ENCODE assay signal across 8 cellular contexts in the genomic region with DNA sequence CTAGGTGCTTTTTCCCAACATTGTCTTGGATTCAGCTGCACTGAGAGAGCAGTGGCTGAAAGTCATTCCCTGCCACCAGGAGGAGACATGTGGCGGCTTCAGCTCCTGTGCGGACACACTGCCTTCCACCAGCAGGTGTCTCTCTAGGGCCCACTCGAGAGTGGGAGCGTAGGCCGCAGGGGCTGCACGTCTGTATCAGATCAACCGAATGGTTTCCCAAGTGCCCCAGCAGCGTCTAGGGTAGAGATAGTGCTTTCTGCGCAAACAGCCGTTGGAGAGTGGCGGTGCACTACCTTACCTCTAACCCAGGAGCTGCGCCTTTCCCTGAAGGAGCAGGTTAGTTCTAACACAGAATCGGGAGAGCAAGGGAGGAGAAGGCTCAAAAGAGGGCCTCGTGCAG. TPM values are rescaled to one million over a fixed set of nuclear protein-coding genes. Genes with fewer than 3 reads are reported as not detected.
DNase-seq lines count a peak whose midpoint lies in the region; ATAC-seq and TF ChIP-seq lines count a peak whose summit lies in the region.

No MANE protein-coding gene starts in this region.

- TF ChIP-seq POLR2A in right lobe of liver (IDR thresholded peaks at IDR 0.05): no peak

- DNase-seq in DMS 273 (lab: John Stamatoyannopoulos, UW; ENCODE audit: unreplicated experiment) (peak; percentile 79), DMS 273 treated with DMSO at 0.1 percent for 48 hours (lab: John Stamatoyannopoulos, UW) (no peak), LHCN-M2 (ENCODE audit: low read depth) (peak; percentile 10), WERI-Rb-1 (peak; percentile 93), chondrocyte (ENCODE audit: low spot score) (no peak), right lobe of liver (peak in 2 of 3 donors; percentile 50 to 64)
- DNase-seq in stimulated activated CD8-positive, alpha-beta memory T cell treated with anti-CD3 and anti-CD28 coated beads, Interleukin-2, amount 100 ng/mL, for 48 hours (ENCODE audit: low read depth in 2 of 2): peak; percentile 46 to 50

- H3K36me3 ChIP-seq in WERI-Rb-1: peaks cover 26% of the 10 kb centered on the region
- no peaks in the 10 kb centered on the region for H3K36me3 ChIP-seq in right lobe of liver

- H3K4me3 ChIP-seq in WERI-Rb-1 (ENCODE audit: low read depth, low read length): no peak overlapping the region
- no peak overlapping the region for H3K4me3 ChIP-seq in right lobe of liver

- ATAC-seq in right lobe of liver (peak; percentile 83 to 89 (median 86)), GM19452 (IDR thresholded peaks at IDR 0.05; ENCODE audit: unreplicated experiment) (no peak)

- no peak overlapping the region for H3K4me3 Mint-ChIP-seq in chondrocyte (ENCODE audit: unreplicated experiment)

- no peaks in the 10 kb centered on the region for H3K9me3 ChIP-seq in WERI-Rb-1 (ENCODE audit: severe bottlenecking)
- no peaks in the 10 kb centered on the region for H3K9me3 ChIP-seq in right lobe of liver

- H3K4me1 ChIP-seq in right lobe of liver: no peaks in the 10 kb centered on the region

- H3K27ac Mint-ChIP-seq in chondrocyte (ENCODE audit: unreplicated experiment): no peak overlapping the region

- intact Hi-C loops in right lobe of liver (cut with DNase I): no loop called here

- H3K4me1 Mint-ChIP-seq in chondrocyte (ENCODE audit: low read depth): no peaks in the 10 kb centered on the region

- H3K27me3 Mint-ChIP-seq in chondrocyte (ENCODE audit: low read depth): no peaks in the 10 kb centered on the region

- H3K27ac ChIP-seq in WERI-Rb-1: peak overlapping the region; percentile 56
- no peak overlapping the region for H3K27ac ChIP-seq in right lobe of liver

- TF ChIP-seq CTCF in WERI-Rb-1 (IDR thresholded peaks at IDR 0.05; ENCODE audit: low read depth, low read length) (peak; percentile 99), chondrocyte (IDR thresholded peaks at IDR 0.05) (peak; percentile 84), right lobe of liver (IDR thresholded peaks at IDR 0.05) (peak; percentile 45 to 69 (median 62))

- no peaks in the 10 kb centered on the region for H3K36me3 Mint-ChIP-seq in chondrocyte (ENCODE audit: low read depth)

- H3K9me3 Mint-ChIP-seq in chondrocyte (ENCODE audit: low read depth): no peaks in the 10 kb centered on the region

- 31% methylated on average over 8 of the region's 14 CpGs for WGBS in right lobe of liver (ENCODE audit: insufficient coverage, low coverage, low lambda C conversion rate, missing lambda C conversion rate)

- H3K27me3 ChIP-seq in WERI-Rb-1 (ENCODE audit: insufficient read depth, low read depth, severe bottlenecking): no peaks in the 10 kb centered on the region
- no peaks in the 10 kb centered on the region for H3K27me3 ChIP-seq in right lobe of liver

RNA-seq across cellular contexts. Expression of a gene that starts 31.7 kb away (rescaled TPM):
- total RNA-seq in LHCN-M2 (2014; rRNA removed) (under 0.01 and 0.13 TPM in 2 replicates), chondrocyte (0.05 TPM in 1 of 3 replicates, not detected in the others), right lobe of liver (not detected)
- polyA plus RNA-seq in LHCN-M2 (2012): not detected

RNA-seq across cellular contexts. Expression of a gene that starts 53.3 kb away (rescaled TPM):
- total RNA-seq in LHCN-M2 (2014; rRNA removed) (2.5 and 3.5 TPM in 2 replicates), chondrocyte (0.82 to 1.2 TPM (median 1.00 TPM) in 3 replicates), right lobe of liver (1 to 10 TPM in 1 of 6 experiments, under 1 TPM in 3, not detected in 2; 0.20 to 1.6 (median 0.34) TPM)
- 1.4 TPM for polyA plus RNA-seq in LHCN-M2 (2012)

RNA-seq across cellular contexts. Expression of a gene that starts 54.8 kb away (rescaled TPM):
- total RNA-seq in LHCN-M2 (2014; rRNA removed) (42.9 and 45.6 TPM in 2 replicates), chondrocyte (35.7 to 61.2 TPM (median 59.7 TPM) in 3 replicates), right lobe of liver (10 to 100 TPM in 5 of 6 experiments, 1 to 10 TPM in 1; 9.7 to 23.6 (median 14.2) TPM)
- polyA plus RNA-seq in LHCN-M2 (2012): 33.6 TPM

Comparison
In these comparisons a context has a peak if more than half of its experiments do, and no peak if none do; other contexts are left out.
1. DNase-seq: peak in DMS 273 (single experiment), LHCN-M2 (single experiment), WERI-Rb-1 (single experiment), right lobe of liver (2 of 3) and stimulated activated CD8-positive, alpha-beta memory T cell treated with anti-CD3 and anti-CD28 coated beads, Interleukin-2, amount 100 ng/mL, for 48 hours (2 of 2); none in DMS 273 treated with DMSO at 0.1 percent for 48 hours (single experiment) and chondrocyte (single experiment).
2. Peak in every context shown above with its lines, with median percentiles within 50 percentile points of each other: CTCF ChIP-seq.